Comparison of ENCODE assay signal across 1 cellular context in the genomic region with DNA sequence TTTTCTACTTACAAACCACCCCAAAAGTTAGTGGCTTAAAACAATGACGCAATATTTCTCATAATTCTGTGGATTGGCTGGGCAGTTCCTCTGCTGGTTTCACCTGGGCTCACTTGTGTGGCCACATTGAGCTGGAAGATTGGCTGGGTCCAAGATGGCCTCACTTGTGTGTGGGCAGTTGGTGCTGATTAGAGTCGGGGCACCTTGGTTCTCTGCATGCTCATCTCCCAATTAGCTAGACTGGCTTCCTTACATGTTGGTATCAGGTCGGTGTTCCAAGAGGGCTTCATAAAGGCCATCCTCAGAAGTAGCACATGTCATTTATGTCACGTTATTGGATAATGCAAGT.
TF ChIP-seq lines count a peak whose summit lies in the region.

No MANE protein-coding gene starts in this region.

TF ChIP-seq in SK-N-SH, 30 proteins besides CTCF, POLR2A, EP300 and RAD21:
- no peak for TF ChIP-seq SMC3 (IDR thresholded peaks at IDR 0.05; ENCODE audit: low read depth, low read length)
- no peak for TF ChIP-seq MEF2A (IDR thresholded peaks at IDR 0.05; ENCODE audit: borderline replicate concordance, low read depth)
- TF ChIP-seq EZH2phosphoT487 (IDR thresholded peaks at IDR 0.05; ENCODE audit: borderline replicate concordance, low read depth): no peak
- TF ChIP-seq FOXJ3 (CRISPR knock-in tag; IDR thresholded peaks at IDR 0.05): no peak
- no peak for TF ChIP-seq GATA2 (CRISPR knock-in tag; IDR thresholded peaks at IDR 0.05)
